In genomic region chr15:40893733-40894688, GRCh38 we compare ENCODE assay signal across 1 cellular context.
TF ChIP-seq lines count a peak whose summit lies in the region.

TSS of gene VPS18 (plus strand) at chr15:40894450. CDS start at chr15:40894769, 319 bp downstream.

TF ChIP-seq in HepG2, 621 proteins besides CTCF, POLR2A, EP300 and RAD21 (continued from another document and continues in another):
- 0 out of 2 replicates have a peak, but pooled peaks have one; percentile 46 for TF ChIP-seq ZBTB34 (CRISPR knock-in tag; IDR thresholded peaks at IDR 0.05)
- TF ChIP-seq JUNB (CRISPR knock-in tag; IDR thresholded peaks at IDR 0.05; ENCODE audit: borderline replicate concordance) = no peak
- no peak for TF ChIP-seq ZNF138 (CRISPR knock-in tag; IDR thresholded peaks at IDR 0.05; ENCODE audit: low read depth)
- TF ChIP-seq HNRNPLL (IDR thresholded peaks at IDR 0.05; ENCODE audit: low read depth, low read length, poor library complexity, severe bottlenecking) = peak; percentile 83
- TF ChIP-seq ZMYM4 (CRISPR knock-in tag; IDR thresholded peaks at IDR 0.05) = peak; percentile 82
- peak; percentile 83 for TF ChIP-seq HNRNPL (IDR thresholded peaks at IDR 0.05; ENCODE audit: low read depth, low read length)
- TF ChIP-seq, protein P1, sequence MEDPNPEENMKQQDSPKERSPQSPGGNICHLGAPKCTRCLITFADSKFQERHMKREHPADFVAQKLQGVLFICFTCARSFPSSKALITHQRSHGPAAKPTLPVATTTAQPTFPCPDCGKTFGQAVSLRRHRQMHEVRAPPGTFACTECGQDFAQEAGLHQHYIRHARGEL (CRISPR knock-in tag; IDR thresholded peaks at IDR 0.05) = 0 out of 2 replicates have a peak, but pooled peaks have one; percentile 26
- no peak for TF ChIP-seq ARID3A (IDR thresholded peaks at IDR 0.05; ENCODE audit: low read depth, low read length)
- TF ChIP-seq ZC3H4 (CRISPR knock-in tag; IDR thresholded peaks at IDR 0.05; ENCODE audit: borderline replicate concordance) = 0 out of 2 replicates have a peak, but pooled peaks have one; percentile 48
- no peak; the same call in 1 of the 2 replicates for TF ChIP-seq ZNF503 (CRISPR knock-in tag; IDR thresholded peaks at IDR 0.05)
- peak; percentile 66; the same call in 1 of the 2 replicates for TF ChIP-seq CENPT (CRISPR knock-in tag; IDR thresholded peaks at IDR 0.05; ENCODE audit: low read depth)
- no peak for TF ChIP-seq RBAK (CRISPR knock-in tag; IDR thresholded peaks at IDR 0.05)
- TF ChIP-seq ZNF367 (CRISPR knock-in tag; IDR thresholded peaks at IDR 0.05; ENCODE audit: borderline replicate concordance) = no peak
- no peak for TF ChIP-seq TBL1XR1 (IDR thresholded peaks at IDR 0.05; ENCODE audit: borderline replicate concordance, low read length, partially characterized antibody)
- TF ChIP-seq ZNF143 (CRISPR knock-in tag; IDR thresholded peaks at IDR 0.05) = no peak
- TF ChIP-seq ZNF407 (CRISPR knock-in tag; IDR thresholded peaks at IDR 0.05; ENCODE audit: not compliant biosample characterization) = no peak
- 0 out of 2 replicates have a peak, but pooled peaks have one; percentile 74 for TF ChIP-seq SNAPC2 (CRISPR knock-in tag; IDR thresholded peaks at IDR 0.05)
- TF ChIP-seq ZNF331 (CRISPR knock-in tag; IDR thresholded peaks at IDR 0.05) = peak; percentile 82; the same call in 1 of the 2 replicates
- TF ChIP-seq HNRNPK (IDR thresholded peaks at IDR 0.05; ENCODE audit: low read depth, low read length, poor library complexity, severe bottlenecking) = peak; percentile 66
- TF ChIP-seq, protein P2, sequence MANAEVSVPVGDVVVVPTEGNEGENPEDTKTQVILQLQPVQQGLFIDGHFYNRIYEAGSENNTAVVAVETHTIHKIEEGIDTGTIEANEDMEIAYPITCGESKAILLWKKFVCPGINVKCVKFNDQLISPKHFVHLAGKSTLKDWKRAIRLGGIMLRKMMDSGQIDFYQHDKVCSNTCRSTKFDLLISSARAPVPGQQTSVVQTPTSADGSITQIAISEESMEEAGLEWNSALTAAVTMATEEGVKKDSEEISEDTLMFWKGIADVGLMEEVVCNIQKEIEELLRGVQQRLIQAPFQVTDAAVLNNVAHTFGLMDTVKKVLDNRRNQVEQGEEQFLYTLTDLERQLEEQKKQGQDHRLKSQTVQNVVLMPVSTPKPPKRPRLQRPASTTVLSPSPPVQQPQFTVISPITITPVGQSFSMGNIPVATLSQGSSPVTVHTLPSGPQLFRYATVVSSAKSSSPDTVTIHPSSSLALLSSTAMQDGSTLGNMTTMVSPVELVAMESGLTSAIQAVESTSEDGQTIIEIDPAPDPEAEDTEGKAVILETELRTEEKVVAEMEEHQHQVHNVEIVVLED (CRISPR knock-in tag; IDR thresholded peaks at IDR 0.05; ENCODE audit: borderline replicate concordance) = peak; percentile 97
- TF ChIP-seq NCOA2 (CRISPR knock-in tag; IDR thresholded peaks at IDR 0.05) = no peak; the same call in 1 of the 2 replicates
- TF ChIP-seq, protein P3, sequence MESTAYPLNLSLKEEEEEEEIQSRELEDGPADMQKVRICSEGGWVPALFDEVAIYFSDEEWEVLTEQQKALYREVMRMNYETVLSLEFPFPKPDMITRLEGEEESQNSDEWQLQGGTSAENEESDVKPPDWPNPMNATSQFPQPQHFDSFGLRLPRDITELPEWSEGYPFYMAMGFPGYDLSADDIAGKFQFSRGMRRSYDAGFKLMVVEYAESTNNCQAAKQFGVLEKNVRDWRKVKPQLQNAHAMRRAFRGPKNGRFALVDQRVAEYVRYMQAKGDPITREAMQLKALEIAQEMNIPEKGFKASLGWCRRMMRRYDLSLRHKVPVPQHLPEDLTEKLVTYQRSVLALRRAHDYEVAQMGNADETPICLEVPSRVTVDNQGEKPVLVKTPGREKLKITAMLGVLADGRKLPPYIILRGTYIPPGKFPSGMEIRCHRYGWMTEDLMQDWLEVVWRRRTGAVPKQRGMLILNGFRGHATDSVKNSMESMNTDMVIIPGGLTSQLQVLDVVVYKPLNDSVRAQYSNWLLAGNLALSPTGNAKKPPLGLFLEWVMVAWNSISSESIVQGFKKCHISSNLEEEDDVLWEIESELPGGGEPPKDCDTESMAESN (CRISPR knock-in tag; conservative IDR thresholded peaks at IDR 0.05) = no peak
- peak; percentile 35 for TF ChIP-seq ZNF274 (CRISPR knock-in tag; IDR thresholded peaks at IDR 0.05)
- peak; percentile 25; the same call in 1 of the 2 replicates for TF ChIP-seq NFKB2 (CRISPR knock-in tag; IDR thresholded peaks at IDR 0.05; ENCODE audit: borderline replicate concordance)
- peak; percentile 92 for TF ChIP-seq ARID4A (CRISPR knock-in tag; IDR thresholded peaks at IDR 0.05; ENCODE audit: borderline replicate concordance)
- TF ChIP-seq ZNF570 (CRISPR knock-in tag; IDR thresholded peaks at IDR 0.05; ENCODE audit: borderline replicate concordance) = no peak
- TF ChIP-seq, protein P4, sequence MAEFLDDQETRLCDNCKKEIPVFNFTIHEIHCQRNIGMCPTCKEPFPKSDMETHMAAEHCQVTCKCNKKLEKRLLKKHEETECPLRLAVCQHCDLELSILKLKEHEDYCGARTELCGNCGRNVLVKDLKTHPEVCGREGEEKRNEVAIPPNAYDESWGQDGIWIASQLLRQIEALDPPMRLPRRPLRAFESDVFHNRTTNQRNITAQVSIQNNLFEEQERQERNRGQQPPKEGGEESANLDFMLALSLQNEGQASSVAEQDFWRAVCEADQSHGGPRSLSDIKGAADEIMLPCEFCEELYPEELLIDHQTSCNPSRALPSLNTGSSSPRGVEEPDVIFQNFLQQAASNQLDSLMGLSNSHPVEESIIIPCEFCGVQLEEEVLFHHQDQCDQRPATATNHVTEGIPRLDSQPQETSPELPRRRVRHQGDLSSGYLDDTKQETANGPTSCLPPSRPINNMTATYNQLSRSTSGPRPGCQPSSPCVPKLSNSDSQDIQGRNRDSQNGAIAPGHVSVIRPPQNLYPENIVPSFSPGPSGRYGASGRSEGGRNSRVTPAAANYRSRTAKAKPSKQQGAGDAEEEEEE (CRISPR knock-in tag; IDR thresholded peaks at IDR 0.05; ENCODE audit: borderline replicate concordance) = no peak
- TF ChIP-seq ZNF569 (CRISPR knock-in tag; IDR thresholded peaks at IDR 0.05; ENCODE audit: borderline replicate concordance) = no peak
- TF ChIP-seq IRF2 (CRISPR knock-in tag; IDR thresholded peaks at IDR 0.05) = peak; percentile 46; the same call in 1 of the 2 replicates
- TF ChIP-seq ZNF337 (CRISPR knock-in tag; IDR thresholded peaks at IDR 0.05; ENCODE audit: borderline replicate concordance, low read depth) = 0 out of 2 replicates have a peak, but pooled peaks have one; percentile 21
- TF ChIP-seq MATR3 (CRISPR knock-in tag; IDR thresholded peaks at IDR 0.05) = no peak
